10 cellular contexts compared by ENCODE assay signal in the genomic region with DNA sequence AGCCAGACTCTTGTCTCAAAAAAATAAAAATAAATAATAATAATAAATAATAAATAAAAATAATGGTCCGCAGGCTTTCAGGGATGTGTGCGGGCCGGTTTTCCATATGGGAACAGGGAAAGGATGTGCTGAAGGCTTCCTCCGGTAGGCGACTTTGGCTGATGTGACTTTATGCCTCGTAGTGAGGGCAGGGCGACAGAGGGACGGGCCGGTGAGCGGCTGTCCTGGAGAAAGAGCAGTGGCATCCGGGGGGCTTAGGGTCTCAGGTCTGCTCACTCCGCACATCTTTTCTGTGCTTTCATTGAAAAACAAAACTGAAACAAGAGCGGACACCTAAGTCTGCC. TPM values are rescaled to one million over a fixed set of nuclear protein-coding genes. Genes with fewer than 3 reads are reported as not detected.
DNase-seq lines count a peak whose midpoint lies in the region; ATAC-seq and TF ChIP-seq lines count a peak whose summit lies in the region.
"Had no signal": no experiment of that assay in that cellular context is flagged by ENCODE, and none has a peak within 500 bp of the region (broad histone marks: within the 10 kb centered on the region; RNA-seq: fewer than 3 reads in every experiment).

No MANE protein-coding gene starts in this region.

- DNase-seq in DMS53 (lab: John Stamatoyannopoulos, UW): peak; percentile 28
- DNase-seq in DMS53 treated with DMSO at 0.1 percent for 48 hours (lab: John Stamatoyannopoulos, UW; ENCODE audit: unreplicated experiment): no peak
- DNase-seq in activated CD8-positive, alpha-beta T cell treated with anti-CD3 and anti-CD28 coated beads, Interleukin-2, amount 10 ng/mL, durations not matched to agents 7 days and 5 days: no peak
- no peak for DNase-seq in hepatocyte (ENCODE audit: low spot score)
- DNase-seq in spleen: no peak
- DNase-seq in superior temporal gyrus (ENCODE audit: extremely low spot score): no peak
- DNase-seq in KBM-7: no peak
- no peak for DNase-seq in A172 (ENCODE audit: low spot score)
- DNase-seq: RPMI8226 had no signal

- intact Hi-C loops in spleen (cut with DNase I; ENCODE audit: low total_unique reads): no loop called here

- H3K9me2 ChIP-seq in hepatocyte (replicated peaks; ENCODE audit: insufficient read depth): no peaks in the 10 kb centered on the region

- H3K4me1 ChIP-seq in hepatocyte (ENCODE audit: insufficient read depth) (peaks cover 12% of the 10 kb centered on the region), spleen (peaks cover 0 to 23% (median 18%) of the 10 kb centered on the region in 6 donors)

- H3K27me3 ChIP-seq in hepatocyte (peaks cover 39% of the 10 kb centered on the region), spleen (replicated peaks in 1 of 7) (peaks cover 0 to 72% (median 30%) of the 10 kb centered on the region in 7 donors)

- TF ChIP-seq POLR2A in spleen (IDR thresholded peaks at IDR 0.05): no peak

- H3K27ac Mint-ChIP-seq in activated CD8-positive, alpha-beta T cell treated with anti-CD3 and anti-CD28 coated beads, Interleukin-2, amount 10 ng/mL, durations not matched to agents 7 days and 5 days: no peak overlapping the region

- peaks cover 9% of the 10 kb centered on the region for H3K4me1 Mint-ChIP-seq in activated CD8-positive, alpha-beta T cell treated with anti-CD3 and anti-CD28 coated beads, Interleukin-2, amount 10 ng/mL, durations not matched to agents 7 days and 5 days (ENCODE audit: low read depth)

- no peaks in the 10 kb centered on the region for H4K20me1 ChIP-seq in hepatocyte (ENCODE audit: insufficient read depth, poor library complexity, severe bottlenecking)

- H3K4me2 ChIP-seq in hepatocyte: peak overlapping the region; percentile 83

- in situ Hi-C loops in KBM-7 (cut with MboI; ENCODE audit: low pct_unique_long_range_greater_than_20kb, low sequenced_read_pairs): no loop called here

- CTCF ChIA-PET in activated CD8-positive, alpha-beta T cell treated with anti-CD3 and anti-CD28 coated beads, Interleukin-2, amount 10 ng/mL, durations not matched to agents 7 days and 5 days (lab: Charles Lee): no interaction called here

- TF ChIP-seq CTCF in hepatocyte (IDR thresholded peaks at IDR 0.05; ENCODE audit: poor library complexity) (no peak), spleen (IDR thresholded peaks at IDR 0.05 in 8 of 11, conservative IDR thresholded peaks at IDR 0.05 in 3 of 11) (no peak)

- peak overlapping the region; percentile 49 for H2AFZ ChIP-seq in hepatocyte

- peak overlapping the region; percentile 80 for H3K27ac ChIP-seq in hepatocyte
- no peak overlapping the region for H3K27ac ChIP-seq in spleen
- H3K27ac ChIP-seq: 22Rv1 had no signal

- H3K36me3 Mint-ChIP-seq in activated CD8-positive, alpha-beta T cell treated with anti-CD3 and anti-CD28 coated beads, Interleukin-2, amount 10 ng/mL, durations not matched to agents 7 days and 5 days (ENCODE audit: low read depth): no peaks in the 10 kb centered on the region

- H3K9me3 ChIP-seq in hepatocyte (ENCODE audit: low read depth): no peaks in the 10 kb centered on the region
- H3K9me3 ChIP-seq in spleen: no peaks in the 10 kb centered on the region

- peaks cover 20% of the 10 kb centered on the region for H3K79me2 ChIP-seq in hepatocyte

- peaks cover 20% of the 10 kb centered on the region for H3K27me3 Mint-ChIP-seq in activated CD8-positive, alpha-beta T cell treated with anti-CD3 and anti-CD28 coated beads, Interleukin-2, amount 10 ng/mL, durations not matched to agents 7 days and 5 days (ENCODE audit: low read depth)

- no peak overlapping the region for H3K4me3 ChIP-seq in hepatocyte
- peak overlapping the region; percentile 14 to 68 (median 40) for H3K4me3 ChIP-seq in spleen

- peak overlapping the region; percentile 61 for H3K4me3 Mint-ChIP-seq in activated CD8-positive, alpha-beta T cell treated with anti-CD3 and anti-CD28 coated beads, Interleukin-2, amount 10 ng/mL, durations not matched to agents 7 days and 5 days

- ATAC-seq in activated CD8-positive, alpha-beta T cell treated with anti-CD3 and anti-CD28 coated beads, Interleukin-2, amount 10 ng/mL, durations not matched to agents 7 days and 5 days: no peak

- WGBS in hepatocyte (ENCODE audit: low lambda C conversion rate, missing lambda C conversion rate): 18% methylated on average over 13 of the region's 13 CpGs
- WGBS in spleen, 5 donors: 22 to 33% (median 26%) methylated on average over 13 of the region's 13 CpGs

- no peaks in the 10 kb centered on the region for H3K36me3 ChIP-seq in hepatocyte (replicated peaks; ENCODE audit: insufficient read depth, low read depth)
- no peaks in the 10 kb centered on the region for H3K36me3 ChIP-seq in spleen

- H3K9me3 Mint-ChIP-seq in activated CD8-positive, alpha-beta T cell treated with anti-CD3 and anti-CD28 coated beads, Interleukin-2, amount 10 ng/mL, durations not matched to agents 7 days and 5 days (ENCODE audit: insufficient read depth): no peaks in the 10 kb centered on the region

- POLR2A ChIA-PET in activated CD8-positive, alpha-beta T cell treated with anti-CD3 and anti-CD28 coated beads, Interleukin-2, amount 10 ng/mL, durations not matched to agents 7 days and 5 days (lab: Charles Lee): no interaction called here

RNA-seq across cellular contexts. Expression of a gene that starts 0.8 kb away (rescaled TPM):
- under 1 TPM in 1 of 2 experiments, not detected in 1; 0.21 TPM for total RNA-seq in activated CD8-positive, alpha-beta T cell treated with anti-CD3 and anti-CD28 coated beads, Interleukin-2, amount 10 ng/mL, durations not matched to agents 7 days and 5 days
- total RNA-seq in hepatocyte: 5.7 and 9.7 TPM in 2 replicates
- 14.0 and 23.0 TPM in 2 replicates for polyA plus RNA-seq in hepatocyte
- under 1 TPM in 2 of 7 donors, not detected in 5; 0.47 to 0.54 TPM for total RNA-seq in spleen
- 1 to 10 TPM in 1 of 3 donors, under 1 TPM in 2; 0.32 to 1.5 (median 0.83) TPM for polyA plus RNA-seq in spleen
- total RNA-seq in A172 (2014; rRNA removed; shearing (Covaris generic)): not detected in 2 replicates

RNA-seq across cellular contexts. Expression of a gene that starts 22.7 kb away (rescaled TPM):
- 10 to 100 TPM; 25.4 to 27.7 TPM for total RNA-seq in activated CD8-positive, alpha-beta T cell treated with anti-CD3 and anti-CD28 coated beads, Interleukin-2, amount 10 ng/mL, durations not matched to agents 7 days and 5 days
- 10.5 and 14.2 TPM in 2 replicates for total RNA-seq in hepatocyte
- 10.7 and 15.5 TPM in 2 replicates for polyA plus RNA-seq in hepatocyte
- 10 to 100 TPM; 17.2 to 30.8 (median 22.3) TPM for total RNA-seq in spleen
- polyA plus RNA-seq in spleen: 10 to 100 TPM; 11.5 to 23.2 (median 17.8) TPM
- 13.9 and 14.4 TPM in 2 replicates for total RNA-seq in A172 (2014; rRNA removed; shearing (Covaris generic))

RNA-seq across cellular contexts. Expression of a gene that starts 38.7 kb away (rescaled TPM):
- total RNA-seq in activated CD8-positive, alpha-beta T cell treated with anti-CD3 and anti-CD28 coated beads, Interleukin-2, amount 10 ng/mL, durations not matched to agents 7 days and 5 days: 10 to 100 TPM; 36.2 to 39.2 TPM
- 20.8 and 32.5 TPM in 2 replicates for total RNA-seq in hepatocyte
- polyA plus RNA-seq in hepatocyte: 66.9 and 81.4 TPM in 2 replicates
- total RNA-seq in spleen: 10 to 100 TPM; 22.8 to 49.3 (median 35.8) TPM
- 10 to 100 TPM; 24.8 to 50.5 (median 39.1) TPM for polyA plus RNA-seq in spleen
- 26.9 and 43.8 TPM in 2 replicates for total RNA-seq in A172 (2014; rRNA removed; shearing (Covaris generic))

RNA-seq across cellular contexts. Expression of a gene that starts 43.7 kb away (rescaled TPM):
- total RNA-seq in activated CD8-positive, alpha-beta T cell treated with anti-CD3 and anti-CD28 coated beads, Interleukin-2, amount 10 ng/mL, durations not matched to agents 7 days and 5 days: not detected
- total RNA-seq in hepatocyte (not detected in 2 replicates), spleen (under 1 TPM in 1 of 7 donors, not detected in 6; 0.22 TPM)
- polyA plus RNA-seq in hepatocyte (0.86 TPM in 1 of 2 replicates, not detected in the other), spleen (under 1 TPM; 0.12 to 0.46 (median 0.16) TPM)
- total RNA-seq in A172 (2014; rRNA removed; shearing (Covaris generic)): not detected in 2 replicates
